Comparison of ENCODE assay signal across 9 cellular contexts in genomic region chr11:67261635-67261941, GRCh38. TPM values are rescaled to one million over a fixed set of nuclear protein-coding genes. Genes with fewer than 3 reads are reported as not detected.
DNase-seq lines count a peak whose midpoint lies in the region; TF ChIP-seq lines count a peak whose summit lies in the region.
"Had no signal": no experiment of that assay in that cellular context is flagged by ENCODE, and none has a peak within 500 bp of the region (broad histone marks: within the 10 kb centered on the region; RNA-seq: fewer than 3 reads in every experiment).

No MANE protein-coding gene starts in this region.

- H3K27me3 Mint-ChIP-seq in neural crest cell (ENCODE audit: low read depth) = peaks cover 3% of the 10 kb centered on the region

- no peak for DNase-seq in HFF-Myc (ENCODE audit: extremely low read depth, low read depth)
- peak in 1 of 10 donors; percentile 47 for DNase-seq in dorsolateral prefrontal cortex
- DNase-seq in neural crest cell (ENCODE audit: low read depth, low spot score) = no peak
- no peak for DNase-seq in lower leg skin (ENCODE audit: low spot score in 2 of 2)
- no peak for DNase-seq in UCSD-AML1 (lab: John Stamatoyannopoulos, UW; ENCODE audit: unreplicated experiment)
- DNase-seq in putamen (ENCODE audit: low spot score) = no peak
- no peak for DNase-seq in midbrain (lab: John Stamatoyannopoulos, UW)
- DNase-seq: activated T-cell treated with anti-CD3 and anti-CD28 coated beads, Interleukin-2, amount 50 U/mL, for 4 hours had no signal

- H3K4me1 Mint-ChIP-seq in neural crest cell = peaks cover 28% of the 10 kb centered on the region

- H3K4me3 ChIP-seq in HFF-Myc (replicated peaks; ENCODE audit: low read depth, low read length) (peak overlapping the region; percentile 13), dorsolateral prefrontal cortex (peak overlapping the region; percentile 10 to 67 (median 51)), lower leg skin (ENCODE audit: low read depth, poor library complexity, severe bottlenecking) (no peak overlapping the region)

- TF ChIP-seq POLR2A in lower leg skin (IDR thresholded peaks at IDR 0.05) = no peak

- H3K36me3 Mint-ChIP-seq in neural crest cell (ENCODE audit: low read depth) = peaks cover 4% of the 10 kb centered on the region

- intact Hi-C loops in dorsolateral prefrontal cortex (cut with DNase I) (loop anchor here (10.0 kb wide), 2 partner anchors 123 to 147 kb away; partner anchors contain the start of gene KDM2A (in 1 of the 2)), lower leg skin (cut with DNase I; ENCODE audit: low total_unique reads) (no loop called here)

- H3K27ac ChIP-seq in 22Rv1 (no peak overlapping the region), dorsolateral prefrontal cortex (peak overlapping the region in 15 of 59 donors; percentile 9 to 79 (median 44))

- H3K27ac Mint-ChIP-seq in neural crest cell (ENCODE audit: unreplicated experiment) = no peak overlapping the region

- no peaks in the 10 kb centered on the region for H3K27me3 ChIP-seq in dorsolateral prefrontal cortex

- peak overlapping the region; percentile 62 for H3K4me3 Mint-ChIP-seq in neural crest cell
- H3K4me3 Mint-ChIP-seq: activated T-cell treated with anti-CD3 and anti-CD28 coated beads, Interleukin-2, amount 50 U/mL, for 4 hours had no signal

- WGBS in lower leg skin, 2 donors = 5 to 11% methylated on average over 19 of the region's 19 CpGs

- no peaks in the 10 kb centered on the region for H3K9me3 Mint-ChIP-seq in neural crest cell
- H3K9me3 Mint-ChIP-seq: activated T-cell treated with anti-CD3 and anti-CD28 coated beads, Interleukin-2, amount 50 U/mL, for 4 hours had no signal

- TF ChIP-seq CTCF in 22Rv1 (IDR thresholded peaks at IDR 0.05) (peak; percentile 63), HFF-Myc (IDR thresholded peaks at IDR 0.05; ENCODE audit: low read depth, low read length, missing control alignments) (no peak), dorsolateral prefrontal cortex (IDR thresholded peaks at IDR 0.05 in 54 of 56, conservative IDR thresholded peaks at IDR 0.05 in 2 of 56; ENCODE audit: low read depth in 1 of 56, partially characterized antibody in 56 of 56) (peak in 8 of 56 donors; percentile 3 to 24 (median 15)), neural crest cell (conservative IDR thresholded peaks at IDR 0.05) (peak; percentile 27), lower leg skin (IDR thresholded peaks at IDR 0.05) (no peak)

RNA-seq across cellular contexts. Expression of gene GRK2, which starts 4.7 kb away (rescaled TPM):
- 100 to 1,000 TPM in 93 of 120 experiments, 10 to 100 TPM in 27; 63.9 to 144 (median 111) TPM for total RNA-seq in dorsolateral prefrontal cortex
- total RNA-seq in neural crest cell = 51.3 and 55.1 TPM in 2 replicates
- total RNA-seq in lower leg skin = 100 to 1,000 TPM in 3 of 4 donors, 10 to 100 TPM in 1; 81.1 to 127 (median 114) TPM

RNA-seq across cellular contexts. Expression of gene ANKRD13D, which starts 27.5 kb away (rescaled TPM):
- total RNA-seq in dorsolateral prefrontal cortex (100 to 1,000 TPM in 5 of 120 experiments, 10 to 100 TPM in 115; 54.5 to 110 (median 77.3) TPM), neural crest cell (58.9 and 71.8 TPM in 2 replicates), lower leg skin (10 to 100 TPM; 60.5 to 84.7 (median 72.8) TPM)

RNA-seq across cellular contexts. Expression of gene SSH3, which starts 41.7 kb away (rescaled TPM):
- total RNA-seq in dorsolateral prefrontal cortex (10 to 100 TPM; 15.0 to 46.9 (median 26.2) TPM), neural crest cell (3.0 and 3.3 TPM in 2 replicates), lower leg skin (10 to 100 TPM; 58.6 to 71.0 (median 62.0) TPM)

Comparison
In these comparisons a context has a peak if more than half of its experiments do, and no peak if none do; other contexts are left out.
1. CTCF ChIP-seq: peak in 22Rv1 (single experiment) and neural crest cell (single experiment); none in HFF-Myc (single experiment) and lower leg skin (0 of 3).